14 cellular contexts compared by ENCODE assay signal in genomic region chr10:132410056-132410778, GRCh38. TPM values are rescaled to one million over a fixed set of nuclear protein-coding genes. Genes with fewer than 3 reads are reported as not detected.
DNase-seq lines count a peak whose midpoint lies in the region; ATAC-seq and TF ChIP-seq lines count a peak whose summit lies in the region.
"Had no signal": no experiment of that assay in that cellular context is flagged by ENCODE, and none has a peak within 500 bp of the region (broad histone marks: within the 10 kb centered on the region; RNA-seq: fewer than 3 reads in every experiment).

No MANE protein-coding gene starts in this region.

- peaks cover 69% of the 10 kb centered on the region for H3K4me1 ChIP-seq in lower lobe of right lung
- peaks cover 58 to 100% (median 91%) of the 10 kb centered on the region in 6 donors for H3K4me1 ChIP-seq in spleen

- H3K27me3 ChIP-seq in lower lobe of right lung (ENCODE audit: low read depth), result no peaks in the 10 kb centered on the region
- no peaks in the 10 kb centered on the region for H3K27me3 ChIP-seq in spleen (replicated peaks in 1 of 7)
- H3K27me3 ChIP-seq: left lung had no signal

- no peak for ATAC-seq in activated T-helper 17 cell treated with anti-CD3 and anti-CD28 coated beads, Interleukin-2, amount 50 U/mL, for 72 hours (replicated peaks)
- ATAC-seq in lower lobe of right lung (no peak), GM19452 (IDR thresholded peaks at IDR 0.05; ENCODE audit: unreplicated experiment) (no peak)
- ATAC-seq: left lung, PC-3 had no signal

- H3K9me3 ChIP-seq in lower lobe of right lung (no peaks in the 10 kb centered on the region), spleen (no peaks in the 10 kb centered on the region)
- H3K9me3 ChIP-seq: left lung had no signal

- no peak overlapping the region for H3K4me3 Mint-ChIP-seq in activated T-helper 17 cell treated with anti-CD3 and anti-CD28 coated beads, Interleukin-2, amount 50 U/mL, for 72 hours

- H3K36me3 ChIP-seq in lower lobe of right lung (peaks cover 23% of the 10 kb centered on the region), spleen (peaks cover 3 to 68% (median 17%) of the 10 kb centered on the region in 6 donors)

- TF ChIP-seq CTCF in lower lobe of right lung (IDR thresholded peaks at IDR 0.05) (no peak), spleen (IDR thresholded peaks at IDR 0.05 in 8 of 11, conservative IDR thresholded peaks at IDR 0.05 in 3 of 11) (no peak)

- peak overlapping the region; percentile 40 for H3K27ac Mint-ChIP-seq in activated T-helper 17 cell treated with anti-CD3 and anti-CD28 coated beads, Interleukin-2, amount 50 U/mL, for 72 hours

- H3K27ac ChIP-seq in lower lobe of right lung (peak overlapping the region; percentile 95), spleen (peak overlapping the region; percentile 51 to 99 (median 84))

- peaks cover 2% of the 10 kb centered on the region for H3K4me1 Mint-ChIP-seq in activated T-helper 17 cell treated with anti-CD3 and anti-CD28 coated beads, Interleukin-2, amount 50 U/mL, for 72 hours

- no peaks in the 10 kb centered on the region for H3K27me3 Mint-ChIP-seq in activated T-helper 17 cell treated with anti-CD3 and anti-CD28 coated beads, Interleukin-2, amount 50 U/mL, for 72 hours

- peaks cover 6% of the 10 kb centered on the region for H3K36me3 Mint-ChIP-seq in activated T-helper 17 cell treated with anti-CD3 and anti-CD28 coated beads, Interleukin-2, amount 50 U/mL, for 72 hours (ENCODE audit: low read depth)

- intact Hi-C loops in lower lobe of right lung (cut with DNase I) (no loop called here), spleen (cut with DNase I; ENCODE audit: low total_unique reads) (no loop called here)

- no peak for TF ChIP-seq POLR2A in spleen (IDR thresholded peaks at IDR 0.05)

- no peaks in the 10 kb centered on the region for H3K9me3 Mint-ChIP-seq in activated T-helper 17 cell treated with anti-CD3 and anti-CD28 coated beads, Interleukin-2, amount 50 U/mL, for 72 hours

- DNase-seq in COLO668 (lab: John Stamatoyannopoulos, UW; ENCODE audit: unreplicated experiment) (peak; percentile 51), lower lobe of right lung (peak; percentile 43), spleen (peak; percentile 76), retina (no peak), NCI-H446 treated with DMSO at 0.1 percent for 48 hours (lab: John Stamatoyannopoulos, UW) (no peak)
- DNase-seq in stimulated activated naive CD4-positive, alpha-beta T cell treated with Interleukin-2 at 50 U/mL for 16 hours (lab: John Stamatoyannopoulos, UW), result no peak
- DNase-seq: NCI-H1417 treated with DMSO at 0.1 percent for 48 hours; NCI-H345; nucleus accumbens; PC-3; stimulated activated CD4-positive, alpha-beta T cell treated with anti-CD3 and anti-CD28 coated beads, Interleukin-12 subunit alpha, Interleukin-12 subunit beta, amount 100 ng/mL, for 4 hours had no signal

- H3K4me3 ChIP-seq in lower lobe of right lung (no peak overlapping the region), spleen (no peak overlapping the region)
- H3K4me3 ChIP-seq: left lung had no signal

- WGBS in spleen, 5 donors, result 77 to 88% (median 82%) methylated on average over 19 to 28 of the region's 28 CpGs

RNA-seq across cellular contexts. Expression of gene PWWP2B, which starts 13.2 kb away (rescaled TPM):
- 1 to 10 TPM; 1.5 to 3.1 TPM for total RNA-seq in activated T-helper 17 cell treated with anti-CD3 and anti-CD28 coated beads, Interleukin-2, amount 50 U/mL, for 72 hours
- 25.2 TPM for total RNA-seq in lower lobe of right lung
- 10 to 100 TPM; 24.8 to 41.7 (median 28.1) TPM for total RNA-seq in spleen
- 10 to 100 TPM; 22.5 to 50.0 (median 27.8) TPM for polyA plus RNA-seq in spleen

Comparison
In these comparisons a context has a peak if more than half of its experiments do, and no peak if none do; other contexts are left out.
1. DNase-seq: peak in COLO668 (single experiment), lower lobe of right lung (single experiment) and spleen (single experiment); none in retina (single experiment), NCI-H446 treated with DMSO at 0.1 percent for 48 hours (single experiment) and stimulated activated naive CD4-positive, alpha-beta T cell treated with Interleukin-2 at 50 U/mL for 16 hours (single experiment).